In the genomic region with DNA sequence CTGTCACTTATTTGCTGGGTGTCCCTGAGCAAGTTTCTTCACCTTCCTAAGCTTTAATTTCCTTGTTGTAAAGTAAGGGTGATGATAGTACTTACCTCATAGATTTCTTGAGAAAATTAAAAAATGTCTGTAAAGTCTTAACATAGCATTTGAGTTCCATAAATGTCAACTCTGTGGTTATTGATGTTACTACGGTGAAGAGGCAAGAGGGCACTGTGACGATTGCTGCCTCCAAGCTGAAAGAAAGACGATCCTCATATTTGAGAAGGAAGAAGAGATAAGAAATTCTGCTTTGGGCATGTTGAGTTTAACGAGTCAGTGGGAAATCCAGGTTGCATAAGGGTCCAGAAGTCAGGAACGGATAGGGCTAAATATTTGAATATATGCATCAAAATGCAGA, we compare ENCODE assay signal across 30 cellular contexts.
"Had no signal": no experiment of that assay in that cellular context is flagged by ENCODE, and none has a peak within 500 bp of the region (broad histone marks: within the 10 kb centered on the region; RNA-seq: fewer than 3 reads in every experiment).

No MANE protein-coding gene starts in this region.

- H3K27ac Mint-ChIP-seq: activated naive CD8-positive, alpha-beta T cell; brain; T-helper 1 cell treated with Interleukin-12 subunit alpha and Interleukin-12 subunit beta and Interleukin-4 antibody, amounts not matched to agents 30 μg/mL and 1 μg/mL, for 36 hours had no signal

- DNase-seq: activated CD4-positive, alpha-beta T cell treated with anti-CD3 and anti-CD28 coated beads for 4 hours; activated CD4-positive, alpha-beta T cell treated with anti-CD3 and anti-CD28 coated beads, Interleukin-2, amount 50 U/mL, for 48 hours; activated CD8-positive, alpha-beta memory T cell treated with anti-CD3 and anti-CD28 coated beads for 24 hours; activated effector memory CD4-positive, alpha-beta T cell treated with Interleukin-2 at 50 U/mL for 16 hours; activated naive CD4-positive, alpha-beta T cell treated with Interleukin-2 at 50 U/mL for 16 hours; cortex of kidney; foreskin fibroblast; heart left ventricle; kidney glomerular epithelial cell; midbrain; naive thymus-derived CD4-positive, alpha-beta T cell; nucleus accumbens; pancreas; stimulated activated CD4-positive, alpha-beta T cell treated with anti-CD3 and anti-CD28 coated beads, Interleukin-15, amount 100 ng/mL, for 24 hours; stimulated activated CD4-positive, alpha-beta T cell treated with anti-CD3 and anti-CD28 coated beads, Interleukin-2, amount 100 ng/mL, for 24 hours; stimulated activated naive B cell treated with anti-CD40 and anti-IgM and Interleukin-4, amounts not matched to agents 10 μg/mL and 1 μg/mL and 100 μg/mL, for 72 hours; SW 1271; T-helper 9 cell; transverse colon; uterus had no signal

- H3K4me1 Mint-ChIP-seq: brain had no signal

- ATAC-seq: esophagus mucosa; heart left ventricle; left lobe of liver; naive thymus-derived CD4-positive, alpha-beta T cell; pancreas had no signal

- H3K27me3 ChIP-seq: ascending aorta, heart left ventricle, pancreas, right atrium auricular region, transverse colon, uterus had no signal

- H3K9me3 ChIP-seq: ascending aorta, heart left ventricle, pancreas, right atrium auricular region, transverse colon, uterus had no signal

- H3K4me3 ChIP-seq: ascending aorta, heart left ventricle, pancreas, right atrium auricular region, transverse colon, uterus had no signal

- H3K27me3 Mint-ChIP-seq: activated naive CD8-positive, alpha-beta T cell; naive thymus-derived CD4-positive, alpha-beta T cell; stimulated activated naive B cell treated with anti-CD40 and anti-IgM and Interleukin-4, amounts not matched to agents 10 μg/mL and 1 μg/mL and 100 μg/mL, for 72 hours had no signal

- H3K4me1 ChIP-seq: uterus had no signal

- H3K9me3 Mint-ChIP-seq: brain; stimulated activated naive B cell treated with anti-CD40 and anti-IgM and Interleukin-4, amounts not matched to agents 10 μg/mL and 1 μg/mL and 100 μg/mL, for 72 hours; T-helper 1 cell treated with Interleukin-12 subunit alpha and Interleukin-12 subunit beta and Interleukin-4 antibody, amounts not matched to agents 30 μg/mL and 1 μg/mL, for 36 hours had no signal

- H3K4me3 Mint-ChIP-seq: activated naive CD8-positive, alpha-beta T cell; brain; naive thymus-derived CD4-positive, alpha-beta T cell; T-helper 1 cell treated with Interleukin-12 subunit alpha and Interleukin-12 subunit beta and Interleukin-4 antibody, amounts not matched to agents 30 μg/mL and 1 μg/mL, for 36 hours had no signal

- H3K27ac ChIP-seq: ascending aorta, right atrium auricular region, uterus, VCaP had no signal

- FAIRE-seq: endothelial cell of umbilical vein, pancreas, TTC549 had no signal

- H3K36me3 ChIP-seq: ascending aorta, heart left ventricle, pancreas, right atrium auricular region, transverse colon, uterus had no signal

- H3K36me3 Mint-ChIP-seq: brain; naive thymus-derived CD4-positive, alpha-beta T cell; stimulated activated naive B cell treated with anti-CD40 and anti-IgM and Interleukin-4, amounts not matched to agents 10 μg/mL and 1 μg/mL and 100 μg/mL, for 72 hours had no signal
